In the genomic region with DNA sequence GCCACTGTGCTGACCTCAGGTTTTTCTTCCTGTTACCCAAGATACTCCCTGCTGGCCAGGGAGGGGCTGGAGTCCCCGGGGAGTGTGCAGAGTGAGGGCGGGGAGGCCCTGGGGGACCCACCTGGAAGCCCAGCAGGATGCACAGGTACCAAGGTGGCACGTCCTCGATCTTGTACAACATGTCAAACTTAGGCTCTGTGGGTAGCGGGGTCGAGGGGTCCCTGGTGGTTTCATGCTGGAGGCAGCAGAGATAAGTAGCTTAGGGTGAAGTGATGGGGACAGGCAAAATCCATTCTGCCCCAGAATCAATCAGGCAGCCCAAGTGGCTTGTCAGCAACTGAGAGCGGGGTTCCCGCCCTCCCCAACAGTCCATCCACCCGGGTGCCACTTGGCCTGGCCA, we compare ENCODE assay signal across 22 cellular contexts. TPM values are rescaled to one million over a fixed set of nuclear protein-coding genes. Genes with fewer than 3 reads are reported as not detected.
DNase-seq lines count a peak whose midpoint lies in the region; ATAC-seq, FAIRE-seq and TF ChIP-seq lines count a peak whose summit lies in the region.
"Had no signal": no experiment of that assay in that cellular context is flagged by ENCODE, and none has a peak within 500 bp of the region (broad histone marks: within the 10 kb centered on the region; RNA-seq: fewer than 3 reads in every experiment).

No MANE protein-coding gene starts in this region.

- H3K36me3 ChIP-seq in DND-41 (ENCODE audit: insufficient read depth, low read length): peaks cover 32% of the 10 kb centered on the region
- H3K36me3 ChIP-seq in Peyer's patch: peaks cover 0 to 16% (median 0%) of the 10 kb centered on the region in 3 donors
- peaks cover 0 to 14% of the 10 kb centered on the region in 2 donors for H3K36me3 ChIP-seq in kidney (ENCODE audit: control insufficient read depth in 1 of 2, insufficient read depth in 2 of 2, low read length in 2 of 2)
- H3K36me3 ChIP-seq: upper lobe of right lung had no signal

- H3K27me3 ChIP-seq in DND-41 (ENCODE audit: insufficient read depth, low read length, poor library complexity) (no peaks in the 10 kb centered on the region), Peyer's patch (no peaks in the 10 kb centered on the region)
- H3K27me3 ChIP-seq: upper lobe of right lung had no signal

- peaks cover 13% of the 10 kb centered on the region for H3K36me3 Mint-ChIP-seq in stimulated activated effector memory CD8-positive, alpha-beta T cell treated with anti-CD3 and anti-CD28 coated beads, Interleukin-12 subunit alpha, Interleukin-12 subunit beta, amount 100 ng/mL, for 72 hours
- H3K36me3 Mint-ChIP-seq: activated naive CD8-positive, alpha-beta T cell had no signal

- no peak for ATAC-seq in DND-41 (ENCODE audit: insufficient read depth, low read depth)
- no peak for ATAC-seq in stimulated activated effector memory CD8-positive, alpha-beta T cell treated with anti-CD3 and anti-CD28 coated beads, Interleukin-12 subunit alpha, Interleukin-12 subunit beta, amount 100 ng/mL, for 72 hours
- ATAC-seq in GM18867 (IDR thresholded peaks at IDR 0.05; ENCODE audit: unreplicated experiment): no peak
- ATAC-seq: upper lobe of right lung had no signal

- TF ChIP-seq POLR2A in Peyer's patch (IDR thresholded peaks at IDR 0.05): no peak

- peaks cover 43% of the 10 kb centered on the region for H3K4me1 ChIP-seq in DND-41 (ENCODE audit: insufficient read depth, low read length)
- H3K4me1 ChIP-seq in Peyer's patch: peaks cover 11 to 35% (median 12%) of the 10 kb centered on the region in 4 donors
- peaks cover 17 to 19% of the 10 kb centered on the region in 2 donors for H3K4me1 ChIP-seq in kidney (ENCODE audit: control insufficient read depth in 1 of 2, insufficient read depth in 1 of 2, low read depth in 1 of 2, low read length in 2 of 2)
- H3K4me1 ChIP-seq: upper lobe of right lung had no signal

- H3K4me3 ChIP-seq in DND-41 (ENCODE audit: low read depth in 1 of 2, low read length in 2 of 2) (no peak overlapping the region), Peyer's patch (peak overlapping the region in 2 of 4 donors; percentile 42 to 44), kidney (ENCODE audit: low read length in 2 of 2) (peak overlapping the region; percentile 36 to 62)
- H3K4me3 ChIP-seq: upper lobe of right lung had no signal

- H4K20me1 ChIP-seq in DND-41 (ENCODE audit: insufficient read depth, low read length): peaks cover 15% of the 10 kb centered on the region

- H3K9me3 ChIP-seq in DND-41 (ENCODE audit: insufficient read depth, low read length, severe bottlenecking) (no peaks in the 10 kb centered on the region), Peyer's patch (no peaks in the 10 kb centered on the region), kidney (ENCODE audit: control insufficient read depth in 1 of 2, low read length in 2 of 2) (no peaks in the 10 kb centered on the region)
- H3K9me3 ChIP-seq: upper lobe of right lung had no signal

- intact Hi-C loops in kidney (cut with DNase I): no loop called here

- no peak for TF ChIP-seq CTCF in DND-41 (IDR thresholded peaks at IDR 0.05; ENCODE audit: borderline replicate concordance, extremely low read depth, low read length, poor library complexity, severe bottlenecking)
- TF ChIP-seq CTCF in Peyer's patch (IDR thresholded peaks at IDR 0.05): no peak
- no peak for TF ChIP-seq CTCF in kidney (IDR thresholded peaks at IDR 0.05; ENCODE audit: borderline replicate concordance, extremely low read depth, insufficient read depth)

- FAIRE-seq in kidney (lab: Jason Lieb, UNC): no peak
- FAIRE-seq: astrocyte, H1 had no signal

- H3K27ac ChIP-seq in DND-41 (ENCODE audit: low read length) (peak overlapping the region; percentile 47; the same call in 1 of the 2 replicates), Peyer's patch (peak overlapping the region in 3 of 4 donors; percentile 53 to 83 (median 60)), kidney (ENCODE audit: low read depth in 2 of 2, low read length in 2 of 2) (peak overlapping the region; percentile 8 to 58)
- H3K27ac ChIP-seq: upper lobe of right lung had no signal

- H2AFZ ChIP-seq in DND-41 (ENCODE audit: low read depth, low read length): no peak overlapping the region

- H3K9ac ChIP-seq in DND-41 (ENCODE audit: low read depth, low read length) (no peak overlapping the region), kidney (ENCODE audit: low read length in 2 of 2) (peak overlapping the region in 1 of 2 donors; percentile 71)

- H3K4me2 ChIP-seq in DND-41 (ENCODE audit: insufficient read depth, low read length): no peak overlapping the region

- H3K4me1 Mint-ChIP-seq in stimulated activated effector memory CD8-positive, alpha-beta T cell treated with anti-CD3 and anti-CD28 coated beads, Interleukin-12 subunit alpha, Interleukin-12 subunit beta, amount 100 ng/mL, for 72 hours: peaks cover 39% of the 10 kb centered on the region

- peak; percentile 27 for DNase-seq in DND-41
- peak in 1 of 3 donors; percentile 56 for DNase-seq in Peyer's patch
- no peak for DNase-seq in kidney
- DNase-seq in stimulated activated effector memory CD8-positive, alpha-beta T cell treated with anti-CD3 and anti-CD28 coated beads, Interleukin-12 subunit alpha, Interleukin-12 subunit beta, amount 100 ng/mL, for 72 hours (ENCODE audit: low spot score in 2 of 2): no peak
- no peak for DNase-seq in activated T-cell treated with anti-CD3 and anti-CD28 coated beads for 4 hours
- DNase-seq in NCI-H2081 (lab: John Stamatoyannopoulos, UW): no peak
- DNase-seq: activated CD4-positive, alpha-beta T cell treated with anti-CD3 and anti-CD28 coated beads for 1 hour; AML-193; NCI-H1092 treated with DMSO at 0.1 percent for 48 hours; NCI-H510A treated with DMSO at 0.1 percent for 48 hours; SHP77; stimulated activated CD4-positive, alpha-beta T cell treated with anti-CD3 and anti-CD28 coated beads, Interleukin-4, amount 100 ng/mL, for 4 hours had no signal

- H3K79me2 ChIP-seq in DND-41 (ENCODE audit: insufficient read depth, low read length): peaks cover 23% of the 10 kb centered on the region

- no peak overlapping the region for H3K4me3 Mint-ChIP-seq in stimulated activated effector memory CD8-positive, alpha-beta T cell treated with anti-CD3 and anti-CD28 coated beads, Interleukin-12 subunit alpha, Interleukin-12 subunit beta, amount 100 ng/mL, for 72 hours
- H3K4me3 Mint-ChIP-seq: activated naive CD8-positive, alpha-beta T cell had no signal

- H3K9me3 Mint-ChIP-seq in stimulated activated effector memory CD8-positive, alpha-beta T cell treated with anti-CD3 and anti-CD28 coated beads, Interleukin-12 subunit alpha, Interleukin-12 subunit beta, amount 100 ng/mL, for 72 hours: no peaks in the 10 kb centered on the region

- H3K27ac Mint-ChIP-seq in stimulated activated effector memory CD8-positive, alpha-beta T cell treated with anti-CD3 and anti-CD28 coated beads, Interleukin-12 subunit alpha, Interleukin-12 subunit beta, amount 100 ng/mL, for 72 hours: peak overlapping the region; percentile 29
- H3K27ac Mint-ChIP-seq: activated naive CD8-positive, alpha-beta T cell had no signal

RNA-seq across cellular contexts. Expression of a gene that starts 0.7 kb away (rescaled TPM):
- total RNA-seq in Peyer's patch (100 to 1,000 TPM in 3 of 4 donors, 1 to 10 TPM in 1; 1.7 to 198 (median 143) TPM), kidney (3.5 TPM)
- polyA plus RNA-seq in kidney (ENCODE audit: insufficient read depth, low read depth, low replicate concordance): 31.9 TPM
- total RNA-seq: astrocyte, cerebellum, fibroblast of lung, G401, H1, LHCN-M2, upper lobe of right lung had no signal
- polyA plus RNA-seq: fibroblast of lung, H1 had no signal

RNA-seq across cellular contexts. Expression of a gene that starts 7.3 kb away (rescaled TPM):
- 10 to 100 TPM in 1 of 4 donors, 1 to 10 TPM in 3; 1.4 to 18.2 (median 4.4) TPM for total RNA-seq in Peyer's patch
- 49.6 TPM for total RNA-seq in kidney
- 1.2 TPM for polyA plus RNA-seq in kidney (ENCODE audit: insufficient read depth, low read depth, low replicate concordance)
- total RNA-seq: astrocyte, G401, LHCN-M2, lower leg skin had no signal
- polyA plus RNA-seq: fibroblast of lung had no signal

RNA-seq across cellular contexts. Expression of a gene that starts 12.5 kb away (rescaled TPM):
- under 1 TPM; 0.18 to 0.94 (median 0.84) TPM for total RNA-seq in Peyer's patch
- total RNA-seq in kidney: 3.8 TPM
- polyA plus RNA-seq in kidney (ENCODE audit: insufficient read depth, low read depth, low replicate concordance): 1.5 TPM

RNA-seq across cellular contexts. Expression of a gene that starts 21.5 kb away (rescaled TPM):
- total RNA-seq in Peyer's patch (10 to 100 TPM in 1 of 4 donors, 1 to 10 TPM in 1, not detected in 2; 3.1 to 11.6 TPM), kidney (6.8 TPM)
- polyA plus RNA-seq in kidney (ENCODE audit: insufficient read depth, low read depth, low replicate concordance): 21.6 TPM

RNA-seq across cellular contexts. Expression of a gene that starts 40.7 kb away (rescaled TPM):
- total RNA-seq in Peyer's patch (10 to 100 TPM; 24.3 to 77.6 (median 35.6) TPM), kidney (68.0 TPM)
- 121 TPM for polyA plus RNA-seq in kidney (ENCODE audit: insufficient read depth, low read depth, low replicate concordance)

Comparison
In these comparisons a context has a peak if more than half of its experiments do, and no peak if none do; other contexts are left out.
1. H3K4me3 ChIP-seq: peak in kidney (2 of 2); none in DND-41 (0 of 2).
2. Peak in every context shown above with its lines, with median percentiles within 50 percentile points of each other: H3K27ac ChIP-seq.